28 cellular contexts compared by ENCODE assay signal in genomic region chr5:160978944-160979343, GRCh38.
A peak's percentile ranks its signal among the peaks of the same experiment; 100 is the strongest.
DNase-seq lines count a peak whose midpoint lies in the region; ATAC-seq and TF ChIP-seq lines count a peak whose summit lies in the region.
"Had no signal": no experiment of that assay in that cellular context is flagged by ENCODE, and none has a peak within 500 bp of the region (broad histone marks: within the 10 kb centered on the region; RNA-seq: fewer than 3 reads in every experiment).

No MANE protein-coding gene starts in this region.

- H3K4me1 ChIP-seq in RWPE2 (ENCODE audit: insufficient read depth, poor library complexity, severe bottlenecking) (peaks cover 13% of the 10 kb centered on the region), vagina (no peaks in the 10 kb centered on the region)
- H3K4me1 ChIP-seq: left lung, tibial artery had no signal

- H3K27ac ChIP-seq in RWPE2 (ENCODE audit: poor library complexity, severe bottlenecking) (no peak overlapping the region), vagina (no peak overlapping the region)
- H3K27ac ChIP-seq: brain microvascular endothelial cell, GM23248, left lung, skin epidermis, stomach, tibial artery had no signal

- intact Hi-C loops in left ventricle myocardium superior (cut with micrococcal nuclease) (no loop called here), vagina (cut with DNase I) (no loop called here)

- TF ChIP-seq CTCF in GM12865 (IDR thresholded peaks at IDR 0.05; ENCODE audit: insufficient read depth, low read depth, low read length, missing control alignments) (no peak), RWPE2 (IDR thresholded peaks at IDR 0.05; ENCODE audit: poor library complexity, severe bottlenecking) (no peak), vagina (IDR thresholded peaks at IDR 0.05) (no peak)

- TF ChIP-seq POLR2A in vagina (IDR thresholded peaks at IDR 0.05): no peak

- H3K9me3 ChIP-seq in RWPE2 (ENCODE audit: severe bottlenecking) (no peaks in the 10 kb centered on the region), vagina (no peaks in the 10 kb centered on the region)
- H3K9me3 ChIP-seq: left lung, stomach, tibial artery had no signal

- no peak overlapping the region for H3K4me3 ChIP-seq in GM12865 (ENCODE audit: low read depth, low read length)
- H3K4me3 ChIP-seq in RWPE2 (ENCODE audit: severe bottlenecking): no peak overlapping the region
- no peak overlapping the region for H3K4me3 ChIP-seq in vagina
- H3K4me3 ChIP-seq: GM23248, left lung, skin epidermis, stomach, tibial artery had no signal

- DNase-seq in GM12865 (ENCODE audit: low read depth): peak; percentile 8
- no peak for DNase-seq in RWPE2 (ENCODE audit: low spot score)
- no peak for DNase-seq in left ventricle myocardium superior
- no peak for DNase-seq in stimulated activated CD4-positive, alpha-beta T cell treated with anti-CD3 and anti-CD28 coated beads, Interleukin-2, amount 100 ng/mL, for 24 hours
- DNase-seq in vagina (ENCODE audit: extremely low spot score in 2 of 2): no peak
- DNase-seq: 8988T; activated CD4-positive, alpha-beta T cell treated with anti-CD3 and anti-CD28 coated beads, Interleukin-2, amount 50 U/mL, for 4 hours; activated naive CD4-positive, alpha-beta T cell treated with anti-CD3 and anti-CD28 coated beads for 36 hours; brain microvascular endothelial cell; Calu3; GM23248; HFFc6; hypothalamus; left lung; midbrain; naive thymus-derived CD8-positive, alpha-beta T cell; NCI-H1105; NCI-H1930; NCI-H748 treated with DMSO at 0.1 percent for 48 hours; occipital lobe; RPMI8226; stimulated activated CD8-positive, alpha-beta memory T cell treated with anti-CD3 and anti-CD28 coated beads, Interleukin-4, amount 100 ng/mL, for 48 hours; stomach; tibial artery had no signal

- H3K36me3 ChIP-seq in RWPE2 (ENCODE audit: low read depth) (0 out of 2 replicates have a peak, but pooled peaks cover 4% of the 10 kb centered on the region), vagina (no peaks in the 10 kb centered on the region)
- H3K36me3 ChIP-seq: brain microvascular endothelial cell, left lung, stomach, tibial artery had no signal

- ATAC-seq in GM19395 (IDR thresholded peaks at IDR 0.05; ENCODE audit: unreplicated experiment) (peak; percentile 59), HG02798 (IDR thresholded peaks at IDR 0.05; ENCODE audit: poor library complexity, unreplicated experiment) (peak; percentile 59), RWPE2 (ENCODE audit: low read depth) (peak; percentile 30; the same call in 2 of the 3 replicates), left ventricle myocardium superior (no peak), GM21717 (IDR thresholded peaks at IDR 0.05; ENCODE audit: unreplicated experiment) (no peak)
- ATAC-seq: left lung; naive thymus-derived CD8-positive, alpha-beta T cell had no signal

- H3K27me3 ChIP-seq in RWPE2 (ENCODE audit: insufficient read depth, poor library complexity, severe bottlenecking): no peaks in the 10 kb centered on the region
- H3K27me3 ChIP-seq in vagina: no peaks in the 10 kb centered on the region
- H3K27me3 ChIP-seq: brain microvascular endothelial cell, left lung, stomach had no signal

Comparison
In these comparisons a context has a peak if more than half of its experiments do, and no peak if none do; other contexts are left out.
1. ATAC-seq: peak in GM19395 (single experiment), HG02798 (single experiment) and RWPE2 (single experiment); none in left ventricle myocardium superior (single experiment) and GM21717 (single experiment).